ENCODE assay signal across 15 cellular contexts in the genomic region with DNA sequence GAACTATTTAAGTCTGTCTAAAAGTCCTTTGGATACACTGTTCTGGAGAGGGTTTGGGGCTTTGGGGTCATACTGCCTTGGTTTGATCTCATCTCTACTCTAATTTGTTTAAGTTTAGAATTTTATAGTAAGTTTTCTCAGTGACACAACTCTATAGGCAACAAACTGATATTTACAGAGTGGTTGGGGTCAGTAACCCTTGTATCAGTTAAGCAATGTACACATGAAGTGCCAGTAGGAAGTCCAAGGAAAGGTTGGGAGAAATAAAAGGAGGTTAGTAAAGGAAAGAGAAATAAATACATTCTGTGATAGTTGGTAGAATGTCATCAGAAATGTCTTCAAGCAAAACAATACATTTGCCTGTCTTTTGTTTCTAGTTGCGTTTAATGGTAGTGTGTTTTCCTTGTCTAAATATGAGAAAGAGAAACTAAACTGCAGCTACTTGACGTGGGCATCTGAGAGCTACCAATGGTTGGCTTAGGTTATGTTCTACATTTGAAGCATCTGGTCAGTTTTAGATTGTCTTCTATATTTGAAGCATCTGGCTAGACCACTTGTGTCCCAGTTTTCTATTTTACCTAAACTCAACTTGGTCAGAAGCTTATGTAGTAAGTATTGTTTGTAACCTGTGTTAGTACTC. TPM values are rescaled to one million over a fixed set of nuclear protein-coding genes. Genes with fewer than 3 reads are reported as not detected.
DNase-seq lines count a peak whose midpoint lies in the region; ATAC-seq, FAIRE-seq and TF ChIP-seq lines count a peak whose summit lies in the region.
"Had no signal": no experiment of that assay in that cellular context is flagged by ENCODE, and none has a peak within 500 bp of the region (broad histone marks: within the 10 kb centered on the region; RNA-seq: fewer than 3 reads in every experiment).

No MANE protein-coding gene starts in this region.

- H3K4me1 Mint-ChIP-seq in CD4-positive, alpha-beta T cell (ENCODE audit: low read depth): peaks cover 53% of the 10 kb centered on the region
- no peaks in the 10 kb centered on the region for H3K4me1 Mint-ChIP-seq in chondrocyte (ENCODE audit: low read depth)

- no peaks in the 10 kb centered on the region for H3K27me3 ChIP-seq in CD4-positive, alpha-beta T cell (ENCODE audit: control insufficient read depth, insufficient read depth, low read length)
- no peaks in the 10 kb centered on the region for H3K27me3 ChIP-seq in GM12878 (replicated peaks in 1 of 2; ENCODE audit: control insufficient read depth in 2 of 2, insufficient read depth in 2 of 2, low read length in 1 of 2)

- no TSS peak for BruUV-seq in GM12878 (replicated peaks; lab: Mats Ljungman, UMichigan)

- H3K4me3 ChIP-seq in GM12878: peak overlapping the region; percentile 48

- H3K9me3 ChIP-seq in CD4-positive, alpha-beta T cell (ENCODE audit: control insufficient read depth, low read length): no peaks in the 10 kb centered on the region
- no peaks in the 10 kb centered on the region for H3K9me3 ChIP-seq in GM12878 (replicated peaks; ENCODE audit: control insufficient read depth, insufficient read depth, low read length)

- H3K4me2 ChIP-seq in GM12878 (ENCODE audit: control insufficient read depth, insufficient read depth): peak overlapping the region; percentile 14

- no peaks in the 10 kb centered on the region for H3K9me3 Mint-ChIP-seq in CD4-positive, alpha-beta T cell
- H3K9me3 Mint-ChIP-seq in chondrocyte (ENCODE audit: low read depth): peaks cover 3% of the 10 kb centered on the region

- H3K36me3 Mint-ChIP-seq in CD4-positive, alpha-beta T cell (ENCODE audit: low read depth): peaks cover 6% of the 10 kb centered on the region
- H3K36me3 Mint-ChIP-seq in chondrocyte (ENCODE audit: low read depth): no peaks in the 10 kb centered on the region

- no peaks in the 10 kb centered on the region for H3K36me3 ChIP-seq in GM12878 (ENCODE audit: control insufficient read depth in 2 of 2, insufficient read depth in 2 of 2, low read length in 1 of 2)

- peak; percentile 56 for FAIRE-seq in GM12878 (lab: Jason Lieb, UNC)

- no peaks in the 10 kb centered on the region for H3K4me1 ChIP-seq in GM12878 (ENCODE audit: control insufficient read depth, insufficient read depth, low read length)

- RAD21 ChIA-PET in GM12878 (lab: Charles Lee; ENCODE audit: unreplicated experiment): interaction anchor here (0.9 to 2.5 kb wide), 6 partner anchors 18 to 175 kb away, joined by 3 to 12 read pairs (median 4); a partner anchor contains a TSS

- WGBS in GM12878 (ENCODE audit: insufficient coverage, insufficient replicate concordance, low lambda C conversion rate, missing lambda C conversion rate): 10% methylated on average over 2 of the region's 2 CpGs

- TF ChIP-seq EP300 in GM12878 (IDR thresholded peaks at IDR 0.05; ENCODE audit: borderline replicate concordance in 1 of 2, control insufficient read depth in 1 of 2, low read depth in 2 of 2, low read length in 2 of 2): no peak

- no peak for TF ChIP-seq POLR2A in GM12878 (IDR thresholded peaks at IDR 0.05; ENCODE audit: low read depth, low read length)

- peak overlapping the region; percentile 50 for H3K4me3 Mint-ChIP-seq in CD4-positive, alpha-beta T cell
- no peak overlapping the region for H3K4me3 Mint-ChIP-seq in chondrocyte (ENCODE audit: unreplicated experiment)

- intact Hi-C loops in CD4-positive, alpha-beta T cell (cut with DNase I, micrococcal nuclease): loop anchor here in 1 of 2 experiments (10.0 kb wide), 1 partner anchor 47 kb away; a partner anchor contains a TSS
- intact Hi-C loops in GM12878 (cut with micrococcal nuclease; ENCODE audit: unreplicated experiment): no loop called here

- peak overlapping the region; percentile 42 for H3K9ac ChIP-seq in GM12878 (ENCODE audit: control insufficient read depth, insufficient read depth, low read length)

- H3K79me2 ChIP-seq in GM12878 (ENCODE audit: control insufficient read depth, insufficient read depth, low read length): peaks cover 41% of the 10 kb centered on the region

- peak overlapping the region; percentile 39 for H2AFZ ChIP-seq in GM12878 (ENCODE audit: control insufficient read depth, low read depth, low read length)

- no peak for ATAC-seq in CD4-positive, alpha-beta T cell (ENCODE audit: poor library complexity)
- ATAC-seq in GM18867 (IDR thresholded peaks at IDR 0.05; ENCODE audit: unreplicated experiment) (peak; percentile 70), HG03280 (IDR thresholded peaks at IDR 0.05; ENCODE audit: unreplicated experiment) (peak; percentile 77), GM12878 (peak; percentile 76), GM19023 (IDR thresholded peaks at IDR 0.05; ENCODE audit: unreplicated experiment) (no peak), HG03469 (IDR thresholded peaks at IDR 0.05; ENCODE audit: unreplicated experiment) (no peak)

- H4K20me1 ChIP-seq in GM12878 (ENCODE audit: control insufficient read depth, insufficient read depth): no peaks in the 10 kb centered on the region

- H3K27ac ChIP-seq in CD4-positive, alpha-beta T cell (ENCODE audit: low read depth, low read length): no peak overlapping the region
- peak overlapping the region; percentile 64 for H3K27ac ChIP-seq in GM12878 (ENCODE audit: control insufficient read depth, insufficient read depth)

- no peak for TF ChIP-seq RAD21 in GM12878 (IDR thresholded peaks at IDR 0.05; ENCODE audit: insufficient read depth, low read depth, low read length)

- POLR2A ChIA-PET in CD4-positive, alpha-beta T cell (lab: Charles Lee): interaction anchor here (1.5 kb wide), 1 partner anchor 18 kb away, joined by 8 read pairs; a partner anchor contains a TSS
- POLR2A ChIA-PET in GM12878 (lab: Charles Lee): interaction anchor here (1.0 to 2.6 kb wide), 3 partner anchors 22 to 147 kb away, joined by 3 to 9 read pairs (median 4); a partner anchor contains a TSS

- no peak for TF ChIP-seq CTCF in CD4-positive, alpha-beta T cell (IDR thresholded peaks at IDR 0.05)
- TF ChIP-seq CTCF in GM12878 (IDR thresholded peaks at IDR 0.05 in 2 of 3, conservative IDR thresholded peaks at IDR 0.05 in 1 of 3; ENCODE audit: control insufficient read depth in 2 of 3, extremely low read depth in 1 of 3, insufficient read depth in 1 of 3, low read depth in 3 of 3, low read length in 3 of 3) (no peak), chondrocyte (IDR thresholded peaks at IDR 0.05) (no peak)

- SMC1A ChIA-PET in GM12878 (lab: Charles Lee; ENCODE audit: uncharacterized antibody, unreplicated experiment): interaction anchor here (0.6 to 1.9 kb wide), 7 partner anchors 7 to 184 kb away, joined by 3 to 9 read pairs (median 3); a partner anchor contains a TSS

- in situ Hi-C loops in GM12878 (cut with MboI): no loop called here

- no peaks in the 10 kb centered on the region for H3K27me3 Mint-ChIP-seq in CD4-positive, alpha-beta T cell
- no peaks in the 10 kb centered on the region for H3K27me3 Mint-ChIP-seq in chondrocyte (ENCODE audit: low read depth)

- H3K27ac Mint-ChIP-seq in CD4-positive, alpha-beta T cell: peak overlapping the region; percentile 63
- H3K27ac Mint-ChIP-seq in chondrocyte (ENCODE audit: unreplicated experiment): no peak overlapping the region

- DNase-seq in CD4-positive, alpha-beta T cell: no peak
- DNase-seq in GM12878 (ENCODE audit: low read depth, low spot score) (no peak), NCI-H1048 (lab: John Stamatoyannopoulos, UW) (no peak), chondrocyte (ENCODE audit: low spot score) (no peak)
- DNase-seq: activated CD8-positive, alpha-beta memory T cell treated with anti-CD3 and anti-CD28 coated beads, Interleukin-2, amount 50 U/mL, for 48 hours; cortex of kidney; hippocampal formation; NCI-H187 treated with DMSO at 0.1 percent for 48 hours; Right ventricle myocardium superior had no signal

- CTCF ChIA-PET in CD4-positive, alpha-beta T cell (lab: Charles Lee): interaction anchor here (0.7 to 0.8 kb wide), 2 partner anchors 12 to 64 kb away, joined by 4 to 5 read pairs; no protein-coding TSS in a partner anchor
- CTCF ChIA-PET in GM12878 (lab: Yijun Ruan, JAX): interaction anchor here (0.7 to 4.6 kb wide), 4 partner anchors 18 to 108 kb away, joined by 3 to 22 read pairs (median 4); a partner anchor contains a TSS

RNA-seq across cellular contexts. Expression of a gene that starts 6.9 kb away (rescaled TPM):
- total RNA-seq in CD4-positive, alpha-beta T cell: 10 to 100 TPM; 12.1 to 12.8 TPM
- 52.3 and 59.4 TPM in 2 replicates for total RNA-seq in GM12878 (2013; cell fraction: nucleolus; rRNA removed)
- total RNA-seq in GM12878 (2014; rRNA removed): 8.8 and 11.3 TPM in 2 replicates
- total RNA-seq in GM12878 (2014; rRNA removed; fragmentation: Illumina TruSeq; extraction: Trizol): 12.0 and 12.9 TPM in 2 replicates
- 9.2 and 9.3 TPM in 2 replicates for total RNA-seq in GM12878 (2021)
- polyA plus RNA-seq in GM12878 (2011; ENCODE audit: low read depth): 2.8 TPM
- polyA plus RNA-seq in GM12878 (2011; rRNA removed): 11.4 and 16.9 TPM in 2 replicates
- polyA plus RNA-seq in GM12878 (2011; cell fraction: cytosol; rRNA removed): 4.6 and 6.0 TPM in 2 replicates
- 7.0 and 7.1 TPM in 2 replicates for polyA plus RNA-seq in GM12878 (2011; cell fraction: nucleus; rRNA removed)
- 3.8 and 6.9 TPM in 2 replicates for polyA plus RNA-seq in GM12878 (2012)
- 7.5 and 9.4 TPM in 2 replicates for polyA plus RNA-seq in GM12878 (2014; fragmentation: Illumina TruSeq; extraction: Trizol)
- 1 to 10 TPM; 2.5 to 3.7 TPM for polyA plus RNA-seq in GM12878 (2014; fragmentation: Nextera tagmentation; extraction: Ambion mirVana)
- polyA plus RNA-seq in GM12878 (2014; rRNA removed): 4.1 and 5.2 TPM in 2 replicates
- 1 to 10 TPM; 6.5 to 7.7 TPM for polyA plus RNA-seq in GM12878 (2016; fragmentation: Nextera tagmentation; extraction: Ambion mirVana)
- polyA minus RNA-seq in GM12878 (2011; rRNA and poly(A)+ RNA removed): 22.4 and 35.4 TPM in 2 replicates
- 10.3 and 10.5 TPM in 2 replicates for polyA minus RNA-seq in GM12878 (2011; cell fraction: cytosol; rRNA and poly(A)+ RNA removed)
- 11.0 and 14.1 TPM in 2 replicates for polyA minus RNA-seq in GM12878 (2011; cell fraction: nucleus; rRNA and poly(A)+ RNA removed)
- 11.6 to 14.9 TPM (median 12.1 TPM) in 3 replicates for total RNA-seq in chondrocyte

RNA-seq across cellular contexts. Expression of a gene that starts 18.1 kb away (rescaled TPM):
- total RNA-seq in CD4-positive, alpha-beta T cell: 100 to 1,000 TPM; 106 to 117 TPM
- total RNA-seq in GM12878 (2013; cell fraction: nucleolus; rRNA removed): 59.1 and 62.7 TPM in 2 replicates
- total RNA-seq in GM12878 (2014; rRNA removed) (467 and 534 TPM in 2 replicates), GM12878 (2014; rRNA removed; fragmentation: Illumina TruSeq; extraction: Trizol) (691 and 726 TPM in 2 replicates), GM12878 (2021) (331 and 332 TPM in 2 replicates), chondrocyte (142 to 192 TPM (median 154 TPM) in 3 replicates)
- 1,660 TPM for polyA plus RNA-seq in GM12878 (2011; ENCODE audit: low read depth)
- polyA plus RNA-seq in GM12878 (2011; rRNA removed) (1,589 and 1,856 TPM in 2 replicates), GM12878 (2014; fragmentation: Illumina TruSeq; extraction: Trizol) (727 and 839 TPM in 2 replicates), GM12878 (2014; fragmentation: Nextera tagmentation; extraction: Ambion mirVana) (1,000 to 10,000 TPM; 2,041 to 2,070 TPM), GM12878 (2014; rRNA removed) (747 and 862 TPM in 2 replicates), GM12878 (2016; fragmentation: Nextera tagmentation; extraction: Ambion mirVana) (1,000 to 10,000 TPM; 1,113 to 1,176 TPM)
- 1,448 and 1,540 TPM in 2 replicates for polyA plus RNA-seq in GM12878 (2011; cell fraction: cytosol; rRNA removed)
- polyA plus RNA-seq in GM12878 (2011; cell fraction: nucleus; rRNA removed): 567 and 717 TPM in 2 replicates
- 350 and 454 TPM in 2 replicates for polyA plus RNA-seq in GM12878 (2012)
- polyA minus RNA-seq in GM12878 (2011; rRNA and poly(A)+ RNA removed): 260 and 503 TPM in 2 replicates
- polyA minus RNA-seq in GM12878 (2011; cell fraction: cytosol; rRNA and poly(A)+ RNA removed): 95.8 and 121 TPM in 2 replicates
- 45.7 and 46.4 TPM in 2 replicates for polyA minus RNA-seq in GM12878 (2011; cell fraction: nucleus; rRNA and poly(A)+ RNA removed)

RNA-seq across cellular contexts. Expression of a gene that starts 22.2 kb away (rescaled TPM):
- 10 to 100 TPM; 29.9 to 31.0 TPM for total RNA-seq in CD4-positive, alpha-beta T cell
- total RNA-seq in GM12878 (2013; cell fraction: nucleolus; rRNA removed): 70.0 and 78.0 TPM in 2 replicates
- total RNA-seq in GM12878 (2014; rRNA removed) (53.8 and 69.0 TPM in 2 replicates), GM12878 (2014; rRNA removed; fragmentation: Illumina TruSeq; extraction: Trizol) (54.8 and 57.1 TPM in 2 replicates), GM12878 (2021) (36.7 and 41.8 TPM in 2 replicates), chondrocyte (66.6 to 80.8 TPM (median 74.8 TPM) in 3 replicates)
- 19.6 TPM for polyA plus RNA-seq in GM12878 (2011; ENCODE audit: low read depth)
- polyA plus RNA-seq in GM12878 (2011; rRNA removed) (44.6 and 55.0 TPM in 2 replicates), GM12878 (2014; fragmentation: Illumina TruSeq; extraction: Trizol) (45.3 and 48.1 TPM in 2 replicates), GM12878 (2014; fragmentation: Nextera tagmentation; extraction: Ambion mirVana) (10 to 100 TPM; 28.0 to 41.3 TPM), GM12878 (2014; rRNA removed) (41.2 and 47.7 TPM in 2 replicates), GM12878 (2016; fragmentation: Nextera tagmentation; extraction: Ambion mirVana) (10 to 100 TPM; 49.9 to 59.1 TPM)
- polyA plus RNA-seq in GM12878 (2011; cell fraction: cytosol; rRNA removed): 32.8 and 37.3 TPM in 2 replicates
- polyA plus RNA-seq in GM12878 (2011; cell fraction: nucleus; rRNA removed): 13.8 and 17.5 TPM in 2 replicates
- polyA plus RNA-seq in GM12878 (2012): 32.2 and 40.4 TPM in 2 replicates
- polyA minus RNA-seq in GM12878 (2011; rRNA and poly(A)+ RNA removed): 85.6 and 91.7 TPM in 2 replicates
- polyA minus RNA-seq in GM12878 (2011; cell fraction: cytosol; rRNA and poly(A)+ RNA removed): 23.7 and 32.1 TPM in 2 replicates
- 21.5 and 30.9 TPM in 2 replicates for polyA minus RNA-seq in GM12878 (2011; cell fraction: nucleus; rRNA and poly(A)+ RNA removed)

RNA-seq across cellular contexts. Expression of a gene that starts 52.0 kb away (rescaled TPM):
- not detected for total RNA-seq in CD4-positive, alpha-beta T cell
- total RNA-seq in GM12878 (2013; cell fraction: nucleolus; rRNA removed): not detected in 2 replicates
- total RNA-seq in GM12878 (2014; rRNA removed) (not detected in 2 replicates), GM12878 (2014; rRNA removed; fragmentation: Illumina TruSeq; extraction: Trizol) (not detected in 2 replicates), GM12878 (2021) (0.44 TPM in 1 of 2 replicates, not detected in the other), chondrocyte (not detected in 3 replicates)
- polyA plus RNA-seq in GM12878 (2011; ENCODE audit: low read depth): not detected
- polyA plus RNA-seq in GM12878 (2011; rRNA removed) (0.29 and 0.80 TPM in 2 replicates), GM12878 (2014; fragmentation: Illumina TruSeq; extraction: Trizol) (0.24 TPM in 1 of 2 replicates, not detected in the other), GM12878 (2014; fragmentation: Nextera tagmentation; extraction: Ambion mirVana) (not detected), GM12878 (2014; rRNA removed) (0.14 TPM in 1 of 2 replicates, not detected in the other), GM12878 (2016; fragmentation: Nextera tagmentation; extraction: Ambion mirVana) (under 1 TPM in 1 of 2 experiments, not detected in 1; 0.29 TPM)
- polyA plus RNA-seq in GM12878 (2011; cell fraction: cytosol; rRNA removed): 0.72 and 0.89 TPM in 2 replicates
- polyA plus RNA-seq in GM12878 (2011; cell fraction: nucleus; rRNA removed): 0.25 TPM in 1 of 2 replicates, not detected in the other
- polyA plus RNA-seq in GM12878 (2012): 0.89 and 0.91 TPM in 2 replicates
- polyA minus RNA-seq in GM12878 (2011; rRNA and poly(A)+ RNA removed): 0.44 and 0.57 TPM in 2 replicates
- not detected in 2 replicates for polyA minus RNA-seq in GM12878 (2011; cell fraction: cytosol; rRNA and poly(A)+ RNA removed)
- polyA minus RNA-seq in GM12878 (2011; cell fraction: nucleus; rRNA and poly(A)+ RNA removed): not detected in 2 replicates
- total RNA-seq: Right ventricle myocardium superior, urinary bladder had no signal
- polyA plus RNA-seq: neural cell had no signal

Comparison
In these comparisons a context has a peak if more than half of its experiments do, and no peak if none do; other contexts are left out.
1. ATAC-seq: peak in GM18867 (single experiment), HG03280 (single experiment) and GM12878 (single experiment); none in CD4-positive, alpha-beta T cell (single experiment), GM19023 (single experiment) and HG03469 (single experiment).